ENCODE assay signal across 11 cellular contexts in genomic region chr19:18969953-18970659, GRCh38. TPM values are rescaled to one million over a fixed set of nuclear protein-coding genes. Genes with fewer than 3 reads are reported as not detected.
DNase-seq lines count a peak whose midpoint lies in the region; ATAC-seq and TF ChIP-seq lines count a peak whose summit lies in the region.
"Had no signal": no experiment of that assay in that cellular context is flagged by ENCODE, and none has a peak within 500 bp of the region (broad histone marks: within the 10 kb centered on the region; RNA-seq: fewer than 3 reads in every experiment).

No MANE protein-coding gene starts in this region.

- H3K4me1 ChIP-seq in Panc1 (ENCODE audit: control insufficient read depth, insufficient read depth, low read length), result peaks cover 19% of the 10 kb centered on the region

- no peaks in the 10 kb centered on the region for H3K9me3 ChIP-seq in Panc1 (ENCODE audit: control insufficient read depth, insufficient read depth, low read depth, low read length)

- H3K27ac Mint-ChIP-seq in CD14-positive monocyte (peak overlapping the region; percentile 89 to 99 (median 97)), osteocyte (ENCODE audit: unreplicated experiment) (peak overlapping the region; percentile 92)
- H3K27ac Mint-ChIP-seq: natural killer cell treated with Interleukin-12 subunit alpha and Interleukin-12 subunit beta and Interleukin-15 and Interleukin-18, amount 100 ng/mL, for 72 hours had no signal

- no peaks in the 10 kb centered on the region for H3K27me3 ChIP-seq in Panc1 (ENCODE audit: control insufficient read depth, insufficient read depth, low read length)

- in situ Hi-C loops in Panc1 (cut with HindIII; ENCODE audit: low pct_unique_long_range_greater_than_20kb, low sequenced_read_pairs), result no loop called here

- BruUV-seq in Panc1 (replicated peaks; lab: Mats Ljungman, UMichigan), result no TSS peak

- intact Hi-C loops in CD14-positive monocyte (cut with micrococcal nuclease) (no loop called here), Panc1 (cut with micrococcal nuclease; ENCODE audit: unreplicated experiment) (no loop called here)

- H3K27me3 Mint-ChIP-seq in CD14-positive monocyte (ENCODE audit: low read depth in 3 of 3) (peaks cover 0 to 1% (median 1%) of the 10 kb centered on the region in 3 donors), osteocyte (ENCODE audit: unreplicated experiment) (no peaks in the 10 kb centered on the region)

- POLR2A ChIA-PET in Panc1 (lab: Charles Lee), result interaction anchor here (0.9 kb wide), 1 partner anchor 26 kb away, joined by 5 read pairs; no protein-coding TSS in a partner anchor

- peaks cover 0 to 2% (median 0%) of the 10 kb centered on the region in 7 donors for H3K9me3 Mint-ChIP-seq in CD14-positive monocyte
- no peaks in the 10 kb centered on the region for H3K9me3 Mint-ChIP-seq in osteocyte (ENCODE audit: unreplicated experiment)
- H3K9me3 Mint-ChIP-seq: natural killer cell treated with Interleukin-12 subunit alpha and Interleukin-12 subunit beta and Interleukin-15 and Interleukin-18, amount 100 ng/mL, for 72 hours had no signal

- H3K27ac ChIP-seq in Panc1 (ENCODE audit: low read length), result peak overlapping the region; percentile 86
- H3K27ac ChIP-seq: WERI-Rb-1 had no signal

- H3K4me3 Mint-ChIP-seq in CD14-positive monocyte (no peak overlapping the region), osteocyte (ENCODE audit: unreplicated experiment) (no peak overlapping the region)

- CTCF ChIA-PET in Panc1 (lab: Charles Lee), result no interaction called here

- DNase-seq in CD14-positive monocyte (ENCODE audit: low spot score), result no peak
- DNase-seq in Panc1 (ENCODE audit: low read depth, low spot score), result no peak
- DNase-seq in epithelial cell of esophagus (ENCODE audit: low read depth), result peak; percentile 45
- no peak for DNase-seq in osteocyte (ENCODE audit: extremely low spot score, unreplicated experiment)
- DNase-seq in activated CD4-positive, alpha-beta T cell treated with anti-CD3 and anti-CD28 coated beads for 48 hours, result no peak
- no peak for DNase-seq in NCI-H69 (lab: John Stamatoyannopoulos, UW)
- no peak for DNase-seq in NCI-H146 (lab: John Stamatoyannopoulos, UW)
- DNase-seq: NCI-H1105 treated with DMSO at 0.1 percent for 48 hours, WERI-Rb-1 had no signal

- ATAC-seq in Panc1 (peak; percentile 22; the same call in 1 of the 2 replicates), GM21447 (IDR thresholded peaks at IDR 0.05; ENCODE audit: unreplicated experiment) (no peak)

- H3K36me3 Mint-ChIP-seq in CD14-positive monocyte (peaks cover 0 to 2% of the 10 kb centered on the region in 2 donors), osteocyte (ENCODE audit: unreplicated experiment) (no peaks in the 10 kb centered on the region)
- H3K36me3 Mint-ChIP-seq: natural killer cell treated with Interleukin-12 subunit alpha and Interleukin-12 subunit beta and Interleukin-15 and Interleukin-18, amount 100 ng/mL, for 72 hours had no signal

- no peaks in the 10 kb centered on the region for H3K36me3 ChIP-seq in Panc1 (ENCODE audit: control insufficient read depth, insufficient read depth, low read length)
- H3K36me3 ChIP-seq: WERI-Rb-1 had no signal

- H3K4me1 Mint-ChIP-seq in CD14-positive monocyte (peaks cover 69% of the 10 kb centered on the region), osteocyte (ENCODE audit: unreplicated experiment) (peaks cover 33% of the 10 kb centered on the region)

- TF ChIP-seq CTCF in CD14-positive monocyte (IDR thresholded peaks at IDR 0.05), result no peak
- TF ChIP-seq CTCF in Panc1 (IDR thresholded peaks at IDR 0.05), result no peak
- no peak for TF ChIP-seq CTCF in epithelial cell of esophagus (IDR thresholded peaks at IDR 0.05; ENCODE audit: insufficient read depth, low read depth, low read length, missing control alignments)
- no peak for TF ChIP-seq CTCF in osteocyte (IDR thresholded peaks at IDR 0.05)

- H3K4me3 ChIP-seq in Panc1 (ENCODE audit: low read depth in 2 of 2, low read length in 2 of 2) (no peak overlapping the region), epithelial cell of esophagus (ENCODE audit: low read length) (no peak overlapping the region)

RNA-seq across cellular contexts. Expression of gene HOMER3, which starts 29.1 kb away (rescaled TPM):
- polyA plus RNA-seq in CD14-positive monocyte, result 10 to 100 TPM; 45.1 to 49.4 TPM
- 58.9 TPM for total RNA-seq in Panc1 (2021; ENCODE audit: unreplicated experiment)
- 61.8 TPM for polyA plus RNA-seq in Panc1 (2012; ENCODE audit: insufficient read length)
- 68.8 and 68.9 TPM in 2 replicates for total RNA-seq in osteocyte

RNA-seq across cellular contexts. Expression of gene DDX49, which starts 50.6 kb away (rescaled TPM):
- polyA plus RNA-seq in CD14-positive monocyte, result 10 to 100 TPM; 24.0 to 27.5 TPM
- total RNA-seq in Panc1 (2021; ENCODE audit: unreplicated experiment) (41.5 TPM), osteocyte (59.7 and 63.9 TPM in 2 replicates)
- polyA plus RNA-seq in Panc1 (2012; ENCODE audit: insufficient read length), result 52.2 TPM

RNA-seq across cellular contexts. Expression of gene COPE, which starts 50.9 kb away (rescaled TPM):
- polyA plus RNA-seq in CD14-positive monocyte, result 100 to 1,000 TPM; 331 to 345 TPM
- total RNA-seq in Panc1 (2021; ENCODE audit: unreplicated experiment) (177 TPM), osteocyte (162 and 175 TPM in 2 replicates)
- polyA plus RNA-seq in Panc1 (2012; ENCODE audit: insufficient read length), result 210 TPM
